ENCODE assay signal across 11 cellular contexts in the genomic region with DNA sequence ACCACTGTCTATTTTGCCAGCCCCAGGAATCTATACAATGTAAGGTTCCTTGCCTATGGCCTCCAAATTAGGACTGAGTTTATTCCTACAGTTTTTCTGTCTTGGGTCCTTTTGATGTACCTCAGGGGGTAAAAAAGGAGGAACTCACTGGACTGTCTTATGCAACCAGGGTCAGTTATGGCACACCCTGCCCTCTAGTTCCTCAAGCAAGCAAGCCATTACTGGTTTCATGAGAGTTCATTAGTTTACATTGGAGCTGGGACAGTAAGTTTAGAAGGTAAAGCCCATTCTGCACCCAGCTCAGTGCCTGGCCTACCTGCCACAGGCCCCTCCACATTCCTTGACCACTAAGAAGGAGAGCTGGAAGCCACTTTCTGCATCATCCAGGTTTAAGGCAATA.
A peak's percentile ranks its signal among the peaks of the same experiment; 100 is the strongest.
DNase-seq lines count a peak whose midpoint lies in the region; TF ChIP-seq lines count a peak whose summit lies in the region.
"Had no signal": no experiment of that assay in that cellular context is flagged by ENCODE, and none has a peak within 500 bp of the region (broad histone marks: within the 10 kb centered on the region; RNA-seq: fewer than 3 reads in every experiment).

No MANE protein-coding gene starts in this region.

- H3K9me2 ChIP-seq in GM23248 (ENCODE audit: insufficient read depth): no peaks in the 10 kb centered on the region
- no peaks in the 10 kb centered on the region for H3K9me2 ChIP-seq in hepatocyte (replicated peaks; ENCODE audit: insufficient read depth)

- H4K20me1 ChIP-seq in GM23248 (ENCODE audit: insufficient read depth) (no peaks in the 10 kb centered on the region), hepatocyte (ENCODE audit: insufficient read depth, poor library complexity, severe bottlenecking) (no peaks in the 10 kb centered on the region)

- in situ Hi-C loops in GM23248 (cut with MboI): no loop called here

- peak; percentile 24 for DNase-seq in GM23248
- DNase-seq in SKM-1 treated with dmso at 0.1 percent for 144 hours (lab: John Stamatoyannopoulos, UW; ENCODE audit: unreplicated experiment): peak; percentile 88
- no peak for DNase-seq in hepatocyte (ENCODE audit: low spot score)
- no peak for DNase-seq in NCI-H2227 treated with DMSO at 0.1 percent for 48 hours (lab: John Stamatoyannopoulos, UW)
- no peak for DNase-seq in COR-L47 (lab: John Stamatoyannopoulos, UW)
- DNase-seq in NCI-H2196 treated with DMSO at 0.1 percent for 48 hours (lab: John Stamatoyannopoulos, UW; ENCODE audit: unreplicated experiment): no peak
- no peak for DNase-seq in DMS53 treated with DMSO at 0.1 percent for 48 hours (lab: John Stamatoyannopoulos, UW; ENCODE audit: unreplicated experiment)
- DNase-seq: NCI-H2171, T-helper 9 cell had no signal

- H3K4me3 ChIP-seq in GM23248 (no peak overlapping the region), hepatocyte (no peak overlapping the region), skeletal muscle tissue (ENCODE audit: low read length in 3 of 3) (no peak overlapping the region)
- H3K4me3 ChIP-seq: coronary artery had no signal

- H3K4me1 ChIP-seq in GM23248 (ENCODE audit: insufficient read depth): peaks cover 51% of the 10 kb centered on the region
- H3K4me1 ChIP-seq in hepatocyte (ENCODE audit: insufficient read depth): peaks cover 45% of the 10 kb centered on the region
- H3K4me1 ChIP-seq in skeletal muscle tissue (ENCODE audit: control insufficient read depth in 3 of 3, insufficient read depth in 3 of 3, low read length in 3 of 3): peaks cover 22 to 29% (median 25%) of the 10 kb centered on the region in 3 donors

- H2AFZ ChIP-seq in GM23248: no peak overlapping the region
- H2AFZ ChIP-seq in hepatocyte: no peak overlapping the region

- no peak for TF ChIP-seq CTCF in hepatocyte (IDR thresholded peaks at IDR 0.05; ENCODE audit: poor library complexity)

- H3K9me3 ChIP-seq in GM23248 (ENCODE audit: low read depth): no peaks in the 10 kb centered on the region
- no peaks in the 10 kb centered on the region for H3K9me3 ChIP-seq in hepatocyte (ENCODE audit: low read depth)
- H3K9me3 ChIP-seq in skeletal muscle tissue (ENCODE audit: control insufficient read depth in 3 of 3, low read length in 3 of 3): peaks cover 0 to 2% (median 0%) of the 10 kb centered on the region in 3 donors

- H3K9ac ChIP-seq in GM23248: peak overlapping the region; percentile 32; the same call in 1 of the 2 replicates
- no peak overlapping the region for H3K9ac ChIP-seq in skeletal muscle tissue (ENCODE audit: low read depth in 1 of 3, low read length in 3 of 3)

- H3K36me3 ChIP-seq in GM23248 (ENCODE audit: low read depth) (no peaks in the 10 kb centered on the region), hepatocyte (replicated peaks; ENCODE audit: insufficient read depth, low read depth) (no peaks in the 10 kb centered on the region), skeletal muscle tissue (ENCODE audit: control insufficient read depth in 3 of 3, insufficient read depth in 3 of 3, low read length in 3 of 3) (no peaks in the 10 kb centered on the region)

- H3F3A ChIP-seq in GM23248 (ENCODE audit: insufficient read depth): peaks cover 41% of the 10 kb centered on the region

- H3K27ac ChIP-seq in GM23248: peak overlapping the region; percentile 55
- peak overlapping the region; percentile 52 for H3K27ac ChIP-seq in hepatocyte
- peak overlapping the region; percentile 51 for H3K27ac ChIP-seq in skeletal muscle tissue (ENCODE audit: low read depth, low read length)

- H3K27me3 ChIP-seq in GM23248 (replicated peaks; ENCODE audit: insufficient read depth) (no peaks in the 10 kb centered on the region), hepatocyte (no peaks in the 10 kb centered on the region), skeletal muscle tissue (ENCODE audit: control insufficient read depth in 3 of 3, insufficient read depth in 3 of 3, low read length in 3 of 3) (no peaks in the 10 kb centered on the region)

- H3K4me2 ChIP-seq in GM23248 (ENCODE audit: unreplicated experiment) (peak overlapping the region; percentile 16), hepatocyte (no peak overlapping the region)

- peaks cover 81% of the 10 kb centered on the region for H3K79me2 ChIP-seq in GM23248 (ENCODE audit: insufficient read depth)
- peaks cover 13% of the 10 kb centered on the region for H3K79me2 ChIP-seq in hepatocyte

Comparison
In these comparisons a context has a peak if more than half of its experiments do, and no peak if none do; other contexts are left out.
1. DNase-seq: peak in GM23248 (single experiment) and SKM-1 treated with dmso at 0.1 percent for 144 hours (single experiment); none in hepatocyte (single experiment), NCI-H2227 treated with DMSO at 0.1 percent for 48 hours (single experiment), COR-L47 (single experiment), NCI-H2196 treated with DMSO at 0.1 percent for 48 hours (single experiment) and DMS53 treated with DMSO at 0.1 percent for 48 hours (single experiment).
2. Peak in every context shown above with its lines, with median percentiles within 50 percentile points of each other: H3K27ac ChIP-seq.